8 cellular contexts compared by ENCODE assay signal in the genomic region with DNA sequence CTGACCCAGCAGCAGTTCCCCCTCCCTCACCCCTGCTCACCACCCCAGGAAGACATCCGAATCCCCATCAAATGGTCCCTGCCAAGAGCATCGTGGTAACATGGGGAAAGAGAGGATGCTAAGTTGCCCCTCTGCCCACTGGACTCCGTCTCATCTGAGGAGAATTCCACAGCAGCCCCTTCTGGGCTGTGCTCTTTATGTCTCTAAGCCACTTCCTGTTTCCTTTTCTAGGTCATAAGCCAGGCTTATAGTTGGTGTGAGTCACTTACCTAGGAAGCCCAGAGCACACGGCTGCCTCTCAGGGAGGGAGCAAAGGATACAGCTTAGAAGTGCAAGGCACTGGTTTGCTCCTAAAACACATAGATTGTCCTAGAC.
DNase-seq lines count a peak whose midpoint lies in the region; ATAC-seq and TF ChIP-seq lines count a peak whose summit lies in the region.

No MANE protein-coding gene starts in this region.

- ATAC-seq in natural killer cell (peak; percentile 67 to 73 (median 69)), HG03378 (IDR thresholded peaks at IDR 0.05; ENCODE audit: unreplicated experiment) (no peak), HG02981 (IDR thresholded peaks at IDR 0.05; ENCODE audit: unreplicated experiment) (no peak)

- CTCF ChIA-PET in mammary epithelial cell (lab: Charles Lee; ENCODE audit: low non-redundant PET), result interaction anchor here (0.9 kb wide), 1 partner anchor 178 kb away, joined by 5 read pairs; no protein-coding TSS in a partner anchor

- H3K27ac ChIP-seq in mammary epithelial cell (ENCODE audit: insufficient read depth, low read depth, low read length), result peak overlapping the region; percentile 97

- H3K4me2 ChIP-seq in mammary epithelial cell (ENCODE audit: insufficient read depth, low read depth, low read length), result peak overlapping the region; percentile 58

- no peaks in the 10 kb centered on the region for H4K20me1 ChIP-seq in mammary epithelial cell (ENCODE audit: insufficient read depth, low read length)

- H3K27me3 Mint-ChIP-seq in CD14-positive monocyte (ENCODE audit: low read depth in 3 of 3) (peaks cover 0 to 2% (median under 1%) of the 10 kb centered on the region in 3 donors), natural killer cell (ENCODE audit: low read depth in 2 of 2) (no peaks in the 10 kb centered on the region)

- H3K4me3 Mint-ChIP-seq in CD14-positive monocyte, result peak overlapping the region in 1 of 2 donors; percentile 37
- H3K4me3 Mint-ChIP-seq in natural killer cell, result peak overlapping the region; percentile 81

- TF ChIP-seq CTCF in CD14-positive monocyte (IDR thresholded peaks at IDR 0.05) (no peak), HFF-Myc (IDR thresholded peaks at IDR 0.05; ENCODE audit: low read depth, low read length, missing control alignments) (no peak), mammary epithelial cell (conservative IDR thresholded peaks at IDR 0.05 in 1 of 2, IDR thresholded peaks at IDR 0.05 in 1 of 2; ENCODE audit: extremely low read depth in 1 of 2, insufficient read depth in 1 of 2, low read depth in 1 of 2, low read length in 2 of 2) (no peak), natural killer cell (IDR thresholded peaks at IDR 0.05) (no peak)

- no peaks in the 10 kb centered on the region for H3K27me3 ChIP-seq in mammary epithelial cell (ENCODE audit: insufficient read depth, low read length)

- H3K4me1 ChIP-seq in mammary epithelial cell (ENCODE audit: insufficient read depth, low read length), result peaks cover 64% of the 10 kb centered on the region

- no peaks in the 10 kb centered on the region for H3K9me3 ChIP-seq in mammary epithelial cell (replicated peaks; ENCODE audit: insufficient read depth, low read length)

- no peaks in the 10 kb centered on the region for H3K79me2 ChIP-seq in mammary epithelial cell (ENCODE audit: insufficient read depth, low read length)

- no TSS peak for BruUV-seq in mammary epithelial cell (replicated peaks; lab: Mats Ljungman, UMichigan)

- peak overlapping the region; percentile 99 to 100 (median 100) for H3K27ac Mint-ChIP-seq in CD14-positive monocyte
- peak overlapping the region; percentile 87 to 95 for H3K27ac Mint-ChIP-seq in natural killer cell

- H3K9me3 Mint-ChIP-seq in CD14-positive monocyte (peaks cover 0 to 3% (median 0%) of the 10 kb centered on the region in 7 donors), natural killer cell (no peaks in the 10 kb centered on the region)

- in situ Hi-C loops in mammary epithelial cell (cut with MboI; ENCODE audit: low sequenced_read_pairs in 2 of 2), result no loop called here

- H2AFZ ChIP-seq in mammary epithelial cell (ENCODE audit: low read depth, low read length), result peak overlapping the region; percentile 72

- intact Hi-C loops in CD14-positive monocyte (cut with micrococcal nuclease), result loop anchor here in 1 of 2 donors (1.0 kb wide), 2 partner anchors 21 to 25 kb away; no protein-coding TSS in a partner anchor
- intact Hi-C loops in mammary epithelial cell (cut with micrococcal nuclease), result loop anchor here (1.0 kb wide), 2 partner anchors 42 to 89 kb away; no protein-coding TSS in a partner anchor
- intact Hi-C loops in natural killer cell (cut with micrococcal nuclease), result loop anchor here (1.0 kb wide), 1 partner anchor 38 kb away; no protein-coding TSS in a partner anchor

- H3K9ac ChIP-seq in mammary epithelial cell (ENCODE audit: insufficient read depth, low read length), result peak overlapping the region; percentile 33

- H3K36me3 Mint-ChIP-seq in CD14-positive monocyte (peaks cover 13% of the 10 kb centered on the region in 2 donors), natural killer cell (no peaks in the 10 kb centered on the region)

- dilution Hi-C loops in mammary epithelial cell (cut with HindIII; ENCODE audit: low sequenced_read_pairs), result no loop called here

- H3K36me3 ChIP-seq in mammary epithelial cell (ENCODE audit: insufficient read depth, low read length), result no peaks in the 10 kb centered on the region

- H3K4me3 ChIP-seq in HFF-Myc (replicated peaks; ENCODE audit: low read depth, low read length) (no peak overlapping the region), mammary epithelial cell (replicated peaks in 1 of 3; ENCODE audit: insufficient read depth in 1 of 3, low read depth in 2 of 3, low read length in 3 of 3) (no peak overlapping the region)

- WGBS in mammary epithelial cell (ENCODE audit: low coverage, missing lambda C conversion rate), result 36% methylated on average over 3 of the region's 4 CpGs

- H3K4me1 Mint-ChIP-seq in CD14-positive monocyte (peaks cover 61% of the 10 kb centered on the region), natural killer cell (peaks cover 52% of the 10 kb centered on the region in 2 donors)

- peak; percentile 67 for DNase-seq in CD14-positive monocyte (ENCODE audit: low spot score)
- peak; percentile 65 for DNase-seq in HFF-Myc (ENCODE audit: extremely low read depth, low read depth)
- peak; percentile 81 for DNase-seq in SW480 (ENCODE audit: low spot score)
- peak; percentile 85 for DNase-seq in mammary epithelial cell
- DNase-seq in natural killer cell, result peak; percentile 22
- DNase-seq in T1000 (lab: John Stamatoyannopoulos, UW), result no peak

Comparison
In these comparisons a context has a peak if more than half of its experiments do, and no peak if none do; other contexts are left out.
1. ATAC-seq: peak in natural killer cell (3 of 3); none in HG03378 (single experiment) and HG02981 (single experiment).